18 cellular contexts compared by ENCODE assay signal in the genomic region with DNA sequence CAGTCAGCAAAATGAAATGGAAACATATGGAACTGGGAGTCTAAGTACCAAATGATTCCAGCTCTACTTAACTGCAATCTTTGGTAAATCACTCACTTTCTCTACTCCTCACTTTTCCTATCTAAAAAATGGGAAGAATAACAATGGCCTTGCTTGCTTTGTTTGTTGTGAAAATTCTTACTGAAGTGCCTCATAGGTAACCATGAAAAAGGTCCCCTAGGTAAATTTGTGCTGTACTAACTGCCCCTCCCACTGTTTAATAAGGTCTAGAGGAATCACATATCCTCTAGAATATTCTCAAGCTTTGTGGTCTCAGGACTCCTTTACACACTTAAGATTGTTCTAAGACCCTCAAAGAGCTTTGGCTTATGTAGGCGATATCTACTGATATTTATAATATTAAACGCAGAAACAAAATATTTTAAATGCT.
DNase-seq lines count a peak whose midpoint lies in the region; FAIRE-seq and TF ChIP-seq lines count a peak whose summit lies in the region.
"Had no signal": no experiment of that assay in that cellular context is flagged by ENCODE, and none has a peak within 500 bp of the region (broad histone marks: within the 10 kb centered on the region; RNA-seq: fewer than 3 reads in every experiment).

No MANE protein-coding gene starts in this region.

- H3K4me3 ChIP-seq in Caco-2 (ENCODE audit: low read depth, low read length) (no peak overlapping the region), OCI-LY1 (ENCODE audit: low read depth, low read length, poor library complexity, severe bottlenecking) (no peak overlapping the region), parathyroid adenoma (ENCODE audit: low read depth, low read length) (no peak overlapping the region)
- H3K4me3 ChIP-seq: dorsolateral prefrontal cortex had no signal

- POLR2A ChIA-PET in Caco-2 (lab: Charles Lee), result no interaction called here

- H3K36me3 Mint-ChIP-seq in Caco-2 (ENCODE audit: insufficient read depth, unreplicated experiment) (no peaks in the 10 kb centered on the region), endothelial cell (ENCODE audit: low read depth, unreplicated experiment) (peaks cover 16% of the 10 kb centered on the region)
- H3K36me3 Mint-ChIP-seq: activated naive CD4-positive, alpha-beta T cell treated with anti-CD3 and anti-CD28 coated beads, Interleukin-2, amount 50 U/mL, for 72 hours had no signal

- H3K36me3 ChIP-seq in Caco-2 (ENCODE audit: control insufficient read depth, insufficient read depth, low read length), result no peaks in the 10 kb centered on the region
- H3K36me3 ChIP-seq in OCI-LY1 (ENCODE audit: insufficient read depth, low read length), result no peaks in the 10 kb centered on the region
- no peaks in the 10 kb centered on the region for H3K36me3 ChIP-seq in parathyroid adenoma (ENCODE audit: control insufficient read depth, insufficient read depth, low read length)

- H2AFZ ChIP-seq in OCI-LY1 (ENCODE audit: low read length), result no peak overlapping the region
- peak overlapping the region; percentile 69 for H2AFZ ChIP-seq in parathyroid adenoma

- no peaks in the 10 kb centered on the region for H3K9me3 Mint-ChIP-seq in Caco-2 (ENCODE audit: unreplicated experiment)
- no peaks in the 10 kb centered on the region for H3K9me3 Mint-ChIP-seq in endothelial cell (ENCODE audit: unreplicated experiment)
- H3K9me3 Mint-ChIP-seq: activated naive CD4-positive, alpha-beta T cell treated with anti-CD3 and anti-CD28 coated beads, Interleukin-2, amount 50 U/mL, for 72 hours; CD4-positive, alpha-beta memory T cell; H9; stimulated activated memory B cell treated with anti-CD40 and anti-IgM and Interleukin-4, amounts not matched to agents 10 μg/mL and 1 μg/mL and 100 μg/mL, for 72 hours had no signal

- CTCF ChIA-PET in Caco-2 (lab: Charles Lee), result no interaction called here

- DNase-seq in Caco-2, result no peak
- DNase-seq in endothelial cell (ENCODE audit: low spot score), result no peak
- no peak for DNase-seq in frontal cortex (ENCODE audit: low spot score in 2 of 2)
- no peak for DNase-seq in GM10266 (ENCODE audit: extremely low spot score)
- DNase-seq in activated effector memory CD4-positive, alpha-beta T cell treated with Interleukin-2 at 50 U/mL for 16 hours, result no peak
- DNase-seq in NCI-H1105 (lab: John Stamatoyannopoulos, UW), result no peak
- DNase-seq: activated CD4-positive, alpha-beta T cell treated with anti-CD3 and anti-CD28 coated beads, Interleukin-2, amount 50 U/mL, for 1 hour; CD4-positive, alpha-beta memory T cell; dorsolateral prefrontal cortex; H9; hippocampal formation; NCI-H1930; NCI-H510A treated with DMSO at 0.1 percent for 48 hours; OCI-M1 had no signal

- H3K9me3 ChIP-seq in Caco-2 (no peaks in the 10 kb centered on the region), OCI-LY1 (ENCODE audit: low read length) (no peaks in the 10 kb centered on the region), parathyroid adenoma (ENCODE audit: control insufficient read depth, low read length) (no peaks in the 10 kb centered on the region)

- H3K9ac ChIP-seq in OCI-LY1 (ENCODE audit: low read length) (no peak overlapping the region), parathyroid adenoma (no peak overlapping the region)

- TSS peak; percentile 47 for BruUV-seq in Caco-2 (replicated peaks; lab: Mats Ljungman, UMichigan)

- H3K4me1 Mint-ChIP-seq in Caco-2 (ENCODE audit: low read depth, unreplicated experiment) (peaks cover 36% of the 10 kb centered on the region), endothelial cell (ENCODE audit: unreplicated experiment) (peaks cover 66% of the 10 kb centered on the region)
- H3K4me1 Mint-ChIP-seq: stimulated activated memory B cell treated with anti-CD40 and anti-IgM and Interleukin-4, amounts not matched to agents 10 μg/mL and 1 μg/mL and 100 μg/mL, for 72 hours had no signal

- FAIRE-seq in frontal cortex (lab: Jason Lieb, UNC), result no peak

- H3F3A ChIP-seq in OCI-LY1 (ENCODE audit: insufficient read depth, low read length), result no peaks in the 10 kb centered on the region

- H3K27me3 ChIP-seq in Caco-2 (replicated peaks; ENCODE audit: control insufficient read depth, insufficient read depth, low read length) (no peaks in the 10 kb centered on the region), OCI-LY1 (ENCODE audit: insufficient read depth, low read length) (no peaks in the 10 kb centered on the region), parathyroid adenoma (ENCODE audit: control insufficient read depth, insufficient read depth, low read length) (no peaks in the 10 kb centered on the region)
- H3K27me3 ChIP-seq: dorsolateral prefrontal cortex had no signal

- no peaks in the 10 kb centered on the region for H4K20me1 ChIP-seq in OCI-LY1 (ENCODE audit: insufficient read depth, low read length)

- peak overlapping the region; percentile 63 for H3K27ac Mint-ChIP-seq in Caco-2 (ENCODE audit: unreplicated experiment)
- peak overlapping the region; percentile 96 for H3K27ac Mint-ChIP-seq in endothelial cell (ENCODE audit: unreplicated experiment)
- H3K27ac Mint-ChIP-seq: activated naive CD4-positive, alpha-beta T cell treated with anti-CD3 and anti-CD28 coated beads, Interleukin-2, amount 50 U/mL, for 72 hours; CD4-positive, alpha-beta memory T cell; stimulated activated memory B cell treated with anti-CD40 and anti-IgM and Interleukin-4, amounts not matched to agents 10 μg/mL and 1 μg/mL and 100 μg/mL, for 72 hours had no signal

- H3K4me1 ChIP-seq in Caco-2, result peaks cover 48% of the 10 kb centered on the region
- peaks cover 21% of the 10 kb centered on the region for H3K4me1 ChIP-seq in OCI-LY1 (ENCODE audit: insufficient read depth, low read length, severe bottlenecking)
- peaks cover 37% of the 10 kb centered on the region for H3K4me1 ChIP-seq in parathyroid adenoma

- H3K4me3 Mint-ChIP-seq in Caco-2 (ENCODE audit: unreplicated experiment) (no peak overlapping the region), endothelial cell (ENCODE audit: unreplicated experiment) (no peak overlapping the region)
- H3K4me3 Mint-ChIP-seq: CD4-positive, alpha-beta memory T cell; H9; stimulated activated memory B cell treated with anti-CD40 and anti-IgM and Interleukin-4, amounts not matched to agents 10 μg/mL and 1 μg/mL and 100 μg/mL, for 72 hours had no signal

- intact Hi-C loops in Caco-2 (cut with micrococcal nuclease; ENCODE audit: unreplicated experiment), result no loop called here

- no peaks in the 10 kb centered on the region for H3K79me2 ChIP-seq in OCI-LY1 (ENCODE audit: insufficient read depth, low read length)
- peaks cover 2% of the 10 kb centered on the region for H3K79me2 ChIP-seq in parathyroid adenoma

- H3K27me3 Mint-ChIP-seq in Caco-2 (ENCODE audit: insufficient read depth, unreplicated experiment) (no peaks in the 10 kb centered on the region), endothelial cell (ENCODE audit: unreplicated experiment) (peaks cover 8% of the 10 kb centered on the region)
- H3K27me3 Mint-ChIP-seq: CD4-positive, alpha-beta memory T cell; stimulated activated memory B cell treated with anti-CD40 and anti-IgM and Interleukin-4, amounts not matched to agents 10 μg/mL and 1 μg/mL and 100 μg/mL, for 72 hours had no signal

- H3K27ac ChIP-seq in OCI-LY1 (ENCODE audit: low read depth, low read length, poor library complexity, severe bottlenecking) (peak overlapping the region; percentile 35), parathyroid adenoma (peak overlapping the region; percentile 81)
- H3K27ac ChIP-seq: dorsolateral prefrontal cortex had no signal

- no peak for TF ChIP-seq CTCF in Caco-2 (IDR thresholded peaks at IDR 0.05; ENCODE audit: insufficient read depth in 1 of 2, low read depth in 1 of 2, low read length in 1 of 2, severe bottlenecking in 1 of 2, unreplicated experiment in 1 of 2)
- no peak for TF ChIP-seq CTCF in OCI-LY1 (IDR thresholded peaks at IDR 0.05; ENCODE audit: low read length)
- no peak for TF ChIP-seq CTCF in endothelial cell (IDR thresholded peaks at IDR 0.05; ENCODE audit: unreplicated experiment)
- no peak for TF ChIP-seq CTCF in parathyroid adenoma (IDR thresholded peaks at IDR 0.05)
- no peak for TF ChIP-seq CTCF in GM10266 (IDR thresholded peaks at IDR 0.05; ENCODE audit: control insufficient read depth, insufficient read depth, low read depth, missing control alignments)

- H3K4me2 ChIP-seq in OCI-LY1 (ENCODE audit: low read length), result no peak overlapping the region
- H3K4me2 ChIP-seq in parathyroid adenoma (ENCODE audit: low read length), result no peak overlapping the region

- no peaks in the 10 kb centered on the region for H3K9me2 ChIP-seq in OCI-LY1 (ENCODE audit: low read depth, low read length)
